8 cellular contexts compared by ENCODE assay signal in genomic region chr9:111661150-111661801, GRCh38. TPM values are rescaled to one million over a fixed set of nuclear protein-coding genes. Genes with fewer than 3 reads are reported as not detected.
DNase-seq lines count a peak whose midpoint lies in the region; ATAC-seq and TF ChIP-seq lines count a peak whose summit lies in the region.

TSS of gene GNG10 (plus strand) at chr9:111661605. CDS start at chr9:111661635, 30 bp downstream.

- ATAC-seq in GM19328 (IDR thresholded peaks at IDR 0.05; ENCODE audit: unreplicated experiment), result peak; percentile 89
- ATAC-seq in HG03460 (IDR thresholded peaks at IDR 0.05; ENCODE audit: unreplicated experiment), result peak; percentile 78
- peak; percentile 92 for ATAC-seq in activated T-helper 17 cell treated with anti-CD3 and anti-CD28 coated beads, Interleukin-2, amount 50 U/mL, for 72 hours (replicated peaks)
- peak; percentile 96 for ATAC-seq in natural killer cell treated with Interleukin-12 subunit alpha and Interleukin-12 subunit beta and Interleukin-15 and Interleukin-18, amount 100 ng/mL, for 72 hours

- no peaks in the 10 kb centered on the region for H3K27me3 Mint-ChIP-seq in activated T-helper 17 cell treated with anti-CD3 and anti-CD28 coated beads, Interleukin-2, amount 50 U/mL, for 72 hours
- no peaks in the 10 kb centered on the region for H3K27me3 Mint-ChIP-seq in natural killer cell treated with Interleukin-12 subunit alpha and Interleukin-12 subunit beta and Interleukin-15 and Interleukin-18, amount 100 ng/mL, for 72 hours

- peak within 1 kb of the TSS; percentile 81 for H3K27ac Mint-ChIP-seq in activated T-helper 17 cell treated with anti-CD3 and anti-CD28 coated beads, Interleukin-2, amount 50 U/mL, for 72 hours
- peak within 1 kb of the TSS; percentile 92 to 94 for H3K27ac Mint-ChIP-seq in natural killer cell treated with Interleukin-12 subunit alpha and Interleukin-12 subunit beta and Interleukin-15 and Interleukin-18, amount 100 ng/mL, for 72 hours

- DNase-seq in CMK (ENCODE audit: low read depth) (peak; percentile 7), fibroblast of peridontal ligament (ENCODE audit: extremely low read depth) (peak; percentile 27)
- peak; percentile 73 for DNase-seq in natural killer cell treated with Interleukin-12 subunit alpha and Interleukin-12 subunit beta and Interleukin-15 and Interleukin-18, amount 100 ng/mL, for 72 hours (ENCODE audit: low spot score)
- DNase-seq in stimulated activated naive CD4-positive, alpha-beta T cell treated with Interleukin-2 at 50 U/mL for 16 hours (lab: John Stamatoyannopoulos, UW), result peak; percentile 74

- peak within 1 kb of the TSS; percentile 87 for H3K4me3 Mint-ChIP-seq in activated T-helper 17 cell treated with anti-CD3 and anti-CD28 coated beads, Interleukin-2, amount 50 U/mL, for 72 hours
- H3K4me3 Mint-ChIP-seq in natural killer cell treated with Interleukin-12 subunit alpha and Interleukin-12 subunit beta and Interleukin-15 and Interleukin-18, amount 100 ng/mL, for 72 hours, result peak within 1 kb of the TSS; percentile 97

- peaks cover 22% of the 10 kb centered on the region for H3K4me1 Mint-ChIP-seq in activated T-helper 17 cell treated with anti-CD3 and anti-CD28 coated beads, Interleukin-2, amount 50 U/mL, for 72 hours
- peaks cover 23% of the 10 kb centered on the region in 2 donors for H3K4me1 Mint-ChIP-seq in natural killer cell treated with Interleukin-12 subunit alpha and Interleukin-12 subunit beta and Interleukin-15 and Interleukin-18, amount 100 ng/mL, for 72 hours (ENCODE audit: low read depth in 2 of 2)

- H3K36me3 Mint-ChIP-seq in activated T-helper 17 cell treated with anti-CD3 and anti-CD28 coated beads, Interleukin-2, amount 50 U/mL, for 72 hours (ENCODE audit: low read depth), result peaks cover 19% of the 10 kb centered on the region
- peaks cover 15% of the 10 kb centered on the region for H3K36me3 Mint-ChIP-seq in natural killer cell treated with Interleukin-12 subunit alpha and Interleukin-12 subunit beta and Interleukin-15 and Interleukin-18, amount 100 ng/mL, for 72 hours

- H3K9me3 Mint-ChIP-seq in activated T-helper 17 cell treated with anti-CD3 and anti-CD28 coated beads, Interleukin-2, amount 50 U/mL, for 72 hours, result no peaks in the 10 kb centered on the region
- H3K9me3 Mint-ChIP-seq in natural killer cell treated with Interleukin-12 subunit alpha and Interleukin-12 subunit beta and Interleukin-15 and Interleukin-18, amount 100 ng/mL, for 72 hours, result no peaks in the 10 kb centered on the region

TF ChIP-seq in PFSK-1, 5 proteins besides CTCF, POLR2A, EP300 and RAD21:
- no peak for TF ChIP-seq TAF1 (IDR thresholded peaks at IDR 0.05; ENCODE audit: borderline replicate concordance, insufficient read depth, low read length)
- TF ChIP-seq SIN3A (IDR thresholded peaks at IDR 0.05; ENCODE audit: borderline replicate concordance, insufficient read depth, low read length), result no peak
- TF ChIP-seq POLR2AphosphoS5 (IDR thresholded peaks at IDR 0.05; ENCODE audit: low read depth, low read length), result peak; percentile 36; the same call in 1 of the 2 replicates
- TF ChIP-seq REST (IDR thresholded peaks at IDR 0.05; ENCODE audit: insufficient read depth in 1 of 2, low read depth in 2 of 2, low read length in 2 of 2), result no peak
- no peak for TF ChIP-seq FOXP2 (optimal IDR thresholded peaks at IDR 0.05; ENCODE audit: borderline replicate concordance, extremely low read depth, extremely low read length, insufficient read depth)

RNA-seq across cellular contexts. Expression of gene GNG10, which starts in this region (rescaled TPM):
- 16.0 TPM for polyA plus RNA-seq in PFSK-1 (2012; ENCODE audit: insufficient read length, low read depth)
- 10 to 100 TPM; 12.3 to 31.9 TPM for total RNA-seq in activated T-helper 17 cell treated with anti-CD3 and anti-CD28 coated beads, Interleukin-2, amount 50 U/mL, for 72 hours
- 10 to 100 TPM; 22.0 to 23.0 TPM for total RNA-seq in natural killer cell treated with Interleukin-12 subunit alpha and Interleukin-12 subunit beta and Interleukin-15 and Interleukin-18, amount 100 ng/mL, for 72 hours

Comparison
In these comparisons a context has a peak if more than half of its experiments do, and no peak if none do; other contexts are left out.
1. Peak in every context shown above with its lines: DNase-seq and ATAC-seq.
2. DNase-seq: peak in every context shown above with its lines; median percentile 74 in stimulated activated naive CD4-positive, alpha-beta T cell treated with Interleukin-2 at 50 U/mL for 16 hours; 73 in natural killer cell treated with Interleukin-12 subunit alpha and Interleukin-12 subunit beta and Interleukin-15 and Interleukin-18, amount 100 ng/mL, for 72 hours; 27 in fibroblast of peridontal ligament; 7 in CMK.